Comparison of ENCODE assay signal across 1 cellular context in genomic region chr1:240609527-240610060, GRCh38.
TF ChIP-seq lines count a peak whose summit lies in the region.

No MANE protein-coding gene starts in this region.

TF ChIP-seq in GM23338, 12 proteins besides CTCF, POLR2A, EP300 and RAD21 (continued from another document):
- no peak for TF ChIP-seq REST (IDR thresholded peaks at IDR 0.05; ENCODE audit: unreplicated experiment)
- no peak for TF ChIP-seq ZNF331 (CRISPR knock-in tag; IDR thresholded peaks at IDR 0.05; ENCODE audit: low read depth)
- TF ChIP-seq NANOG (IDR thresholded peaks at IDR 0.05; ENCODE audit: borderline replicate concordance), result no peak
- TF ChIP-seq STAT1 (IDR thresholded peaks at IDR 0.05; ENCODE audit: unreplicated experiment), result no peak
- TF ChIP-seq EZH2phosphoT487 (IDR thresholded peaks at IDR 0.05; ENCODE audit: unreplicated experiment), result no peak
- no peak for TF ChIP-seq ZNF462 (CRISPR knock-in tag; IDR thresholded peaks at IDR 0.05)
- no peak for TF ChIP-seq ZNF114 (CRISPR knock-in tag; IDR thresholded peaks at IDR 0.05)
